In genomic region chr3:51974277-51974962, GRCh38 we compare ENCODE assay signal across 6 cellular contexts. TPM values are rescaled to one million over a fixed set of nuclear protein-coding genes. Genes with fewer than 3 reads are reported as not detected.
DNase-seq lines count a peak whose midpoint lies in the region; ATAC-seq, FAIRE-seq and TF ChIP-seq lines count a peak whose summit lies in the region.

No MANE protein-coding gene starts in this region.

- H3K9me3 ChIP-seq in Karpas-422 (ENCODE audit: low read length) (no peaks in the 10 kb centered on the region), small intestine (ENCODE audit: control insufficient read depth, low read depth) (no peaks in the 10 kb centered on the region)

- no peaks in the 10 kb centered on the region for H4K20me1 ChIP-seq in Karpas-422 (ENCODE audit: insufficient read depth, low read depth, low read length)

- peak overlapping the region; percentile 97 for H3K4me2 ChIP-seq in Karpas-422 (ENCODE audit: low read depth, low read length, poor library complexity, severe bottlenecking)

- H3K36me3 ChIP-seq in Karpas-422 (ENCODE audit: insufficient read depth, low read length) = 0 out of 2 replicates have a peak, but pooled peaks cover 2% of the 10 kb centered on the region
- no peaks in the 10 kb centered on the region for H3K36me3 ChIP-seq in small intestine (ENCODE audit: control insufficient read depth in 2 of 2, insufficient read depth in 2 of 2, low read length in 2 of 2)

- FAIRE-seq in small intestine (lab: Jason Lieb, UNC) = no peak

- H2AFZ ChIP-seq in Karpas-422 (ENCODE audit: low read length) = peak overlapping the region; percentile 76; the same call in 1 of the 2 replicates

- H3K27me3 ChIP-seq in Karpas-422 (ENCODE audit: low read length) (no peaks in the 10 kb centered on the region), small intestine (ENCODE audit: control insufficient read depth in 2 of 2, insufficient read depth in 2 of 2, low read length in 2 of 2) (no peaks in the 10 kb centered on the region)

- TF ChIP-seq CTCF in epithelial cell of proximal tubule (conservative IDR thresholded peaks at IDR 0.05; ENCODE audit: low read depth, low read length) = no peak

- peaks cover 46% of the 10 kb centered on the region for H3K79me2 ChIP-seq in Karpas-422 (ENCODE audit: low read length)

- peak; percentile 7 for ATAC-seq in GM18502 (IDR thresholded peaks at IDR 0.05; ENCODE audit: poor library complexity, unreplicated experiment)

- no peaks in the 10 kb centered on the region for H3K9me2 ChIP-seq in Karpas-422 (replicated peaks; ENCODE audit: insufficient read depth, low read length)

- peak overlapping the region; percentile 90 for H3K27ac ChIP-seq in Karpas-422 (ENCODE audit: low read length)
- H3K27ac ChIP-seq in small intestine (ENCODE audit: low read depth in 1 of 2, low read length in 1 of 2) = peak overlapping the region; percentile 86 to 98

- H3K9ac ChIP-seq in Karpas-422 (ENCODE audit: low read length) = peak overlapping the region; percentile 99

- H3K4me1 ChIP-seq in Karpas-422 (ENCODE audit: low read length) (peaks cover 41% of the 10 kb centered on the region), small intestine (ENCODE audit: control insufficient read depth in 2 of 2, insufficient read depth in 1 of 2, low read depth in 1 of 2, low read length in 1 of 2) (peaks cover 0 to 6% of the 10 kb centered on the region in 2 donors)

- H3K4me3 ChIP-seq in Karpas-422 (ENCODE audit: low read length) = peak overlapping the region; percentile 96
- peak overlapping the region; percentile 84 for H3K4me3 ChIP-seq in epithelial cell of proximal tubule (ENCODE audit: low read depth, low read length)
- peak overlapping the region; percentile 43 to 53 for H3K4me3 ChIP-seq in small intestine (ENCODE audit: low read depth in 1 of 2, low read length in 2 of 2)

- WGBS in small intestine, 3 donors = 6 to 15% (median 10%) methylated on average over 30 of the region's 30 CpGs

- DNase-seq in Karpas-422 = peak; percentile 77
- DNase-seq in epithelial cell of proximal tubule (ENCODE audit: low read depth) = no peak
- peak; percentile 37 for DNase-seq in small intestine
- no peak for DNase-seq in activated effector memory CD4-positive, alpha-beta T cell treated with Interleukin-2 at 50 U/mL for 16 hours
- no peak for DNase-seq in iPS-NIHi7 (ENCODE audit: extremely low spot score)

RNA-seq across cellular contexts. Expression of gene ABHD14A, which starts 0.4 kb away (rescaled TPM):
- 36.9 and 58.2 TPM in 2 replicates for total RNA-seq in Karpas-422 (2014; rRNA removed; shearing (Covaris generic); ENCODE audit: low replicate concordance)
- total RNA-seq in epithelial cell of proximal tubule = 13.8 and 18.9 TPM in 2 replicates
- polyA plus RNA-seq in small intestine = 10 to 100 TPM in 1 of 3 donors, 1 to 10 TPM in 2; 4.6 to 17.6 (median 5.1) TPM

RNA-seq across cellular contexts. Expression of gene ABHD14B, which starts 0.6 kb away (rescaled TPM):
- total RNA-seq in Karpas-422 (2014; rRNA removed; shearing (Covaris generic); ENCODE audit: low replicate concordance) = 104 and 118 TPM in 2 replicates
- total RNA-seq in epithelial cell of proximal tubule = 29.1 and 39.1 TPM in 2 replicates
- 100 to 1,000 TPM in 2 of 3 donors, 10 to 100 TPM in 1; 71.3 to 164 (median 131) TPM for polyA plus RNA-seq in small intestine

RNA-seq across cellular contexts. Expression of gene PCBP4, which starts 7.2 kb away (rescaled TPM):
- total RNA-seq in Karpas-422 (2014; rRNA removed; shearing (Covaris generic); ENCODE audit: low replicate concordance) = 16.9 and 17.9 TPM in 2 replicates
- 102 and 120 TPM in 2 replicates for total RNA-seq in epithelial cell of proximal tubule
- 10 to 100 TPM; 24.0 to 60.8 (median 45.4) TPM for polyA plus RNA-seq in small intestine

RNA-seq across cellular contexts. Expression of gene ACY1, which starts 8.9 kb away (rescaled TPM):
- total RNA-seq in Karpas-422 (2014; rRNA removed; shearing (Covaris generic); ENCODE audit: low replicate concordance) = 71.0 and 97.0 TPM in 2 replicates
- 85.7 and 95.8 TPM in 2 replicates for total RNA-seq in epithelial cell of proximal tubule
- polyA plus RNA-seq in small intestine = 1,000 to 10,000 TPM in 1 of 3 donors, 100 to 1,000 TPM in 2; 164 to 1,228 (median 877) TPM

RNA-seq across cellular contexts. Expression of gene GPR62, which starts 19.2 kb away (rescaled TPM):
- total RNA-seq in Karpas-422 (2014; rRNA removed; shearing (Covaris generic); ENCODE audit: low replicate concordance) = not detected in 2 replicates
- not detected in 2 replicates for total RNA-seq in epithelial cell of proximal tubule
- polyA plus RNA-seq in small intestine = under 1 TPM in 1 of 3 donors, not detected in 2; 0.09 TPM

Comparison
In these comparisons a context has a peak if more than half of its experiments do, and no peak if none do; other contexts are left out.
1. DNase-seq: peak in Karpas-422 (single experiment) and small intestine (single experiment); none in epithelial cell of proximal tubule (single experiment), activated effector memory CD4-positive, alpha-beta T cell treated with Interleukin-2 at 50 U/mL for 16 hours (single experiment) and iPS-NIHi7 (single experiment).
2. Peak in every context shown above with its lines, with median percentiles within 50 percentile points of each other: H3K4me3 ChIP-seq.